In genomic region chr12:20492251-20492728, GRCh38 we compare ENCODE assay signal across 1 cellular context.
TF ChIP-seq lines count a peak whose summit lies in the region.

No MANE protein-coding gene starts in this region.

TF ChIP-seq in GM23338, 12 proteins besides CTCF, POLR2A, EP300 and RAD21 (continued from another document):
- TF ChIP-seq STAT1 (IDR thresholded peaks at IDR 0.05; ENCODE audit: unreplicated experiment) = no peak
- TF ChIP-seq ZNF462 (CRISPR knock-in tag; IDR thresholded peaks at IDR 0.05) = no peak
- TF ChIP-seq CREB1 (CRISPR knock-in tag; IDR thresholded peaks at IDR 0.05; ENCODE audit: low read depth) = no peak
- TF ChIP-seq NANOG (IDR thresholded peaks at IDR 0.05; ENCODE audit: borderline replicate concordance) = no peak
TF ChIP-seq in GM23338: peak in this region for 0.
